8 cellular contexts compared by ENCODE assay signal in genomic region chr2:30422437-30422805, GRCh38. TPM values are rescaled to one million over a fixed set of nuclear protein-coding genes. Genes with fewer than 3 reads are reported as not detected.
DNase-seq lines count a peak whose midpoint lies in the region; ATAC-seq, FAIRE-seq and TF ChIP-seq lines count a peak whose summit lies in the region.

No MANE protein-coding gene starts in this region.

- H3K9me3 Mint-ChIP-seq in activated CD4-positive, alpha-beta T cell treated with anti-CD3 and anti-CD28 coated beads, Interleukin-2, amount 10 ng/mL, durations not matched to agents 7 days and 5 days: peaks cover 4% of the 10 kb centered on the region

- peak overlapping the region; percentile 93 for H3K27ac ChIP-seq in epithelial cell of prostate
- H3K27ac ChIP-seq in skin epidermis: peak overlapping the region in 19 of 21 experiments; percentile 29 to 90 (median 70)

- peak overlapping the region; percentile 87 for H3K27ac Mint-ChIP-seq in activated CD4-positive, alpha-beta T cell treated with anti-CD3 and anti-CD28 coated beads, Interleukin-2, amount 10 ng/mL, durations not matched to agents 7 days and 5 days

- POLR2A ChIA-PET in activated CD4-positive, alpha-beta T cell treated with anti-CD3 and anti-CD28 coated beads, Interleukin-2, amount 10 ng/mL, durations not matched to agents 7 days and 5 days (lab: Charles Lee): interaction anchor here (0.6 kb wide), 1 partner anchor 22 kb away, joined by 4 read pairs; no protein-coding TSS in a partner anchor

- DNase-seq in GM13976 (ENCODE audit: low spot score) (peak; percentile 59), epithelial cell of prostate (ENCODE audit: low read depth, low spot score) (no peak), iPS-NIHi7 (ENCODE audit: extremely low spot score) (no peak), RCC 7860 (ENCODE audit: low spot score) (no peak)
- DNase-seq in activated CD4-positive, alpha-beta T cell treated with anti-CD3 and anti-CD28 coated beads, Interleukin-2, amount 10 ng/mL, durations not matched to agents 7 days and 5 days: peak; percentile 82

- H3K4me3 ChIP-seq in skin epidermis: no peak overlapping the region

- H3K27me3 Mint-ChIP-seq in activated CD4-positive, alpha-beta T cell treated with anti-CD3 and anti-CD28 coated beads, Interleukin-2, amount 10 ng/mL, durations not matched to agents 7 days and 5 days: no peaks in the 10 kb centered on the region

- peaks cover 40% of the 10 kb centered on the region for H3K4me1 Mint-ChIP-seq in activated CD4-positive, alpha-beta T cell treated with anti-CD3 and anti-CD28 coated beads, Interleukin-2, amount 10 ng/mL, durations not matched to agents 7 days and 5 days

- TF ChIP-seq CTCF in GM13976 (IDR thresholded peaks at IDR 0.05; ENCODE audit: borderline replicate concordance, control extremely low read depth, extremely low read depth, insufficient read depth, missing control alignments): no peak

- in situ Hi-C loops in GM13976 (cut with MboI; ENCODE audit: low sequenced_read_pairs, unreplicated experiment): no loop called here

- H3K4me3 Mint-ChIP-seq in activated CD4-positive, alpha-beta T cell treated with anti-CD3 and anti-CD28 coated beads, Interleukin-2, amount 10 ng/mL, durations not matched to agents 7 days and 5 days: peak overlapping the region; percentile 28

- H3K36me3 Mint-ChIP-seq in activated CD4-positive, alpha-beta T cell treated with anti-CD3 and anti-CD28 coated beads, Interleukin-2, amount 10 ng/mL, durations not matched to agents 7 days and 5 days (ENCODE audit: low read depth): peaks cover 3% of the 10 kb centered on the region

- no peak for FAIRE-seq in RCC 7860 (lab: Jason Lieb, UNC)

- CTCF ChIA-PET in activated CD4-positive, alpha-beta T cell treated with anti-CD3 and anti-CD28 coated beads, Interleukin-2, amount 10 ng/mL, durations not matched to agents 7 days and 5 days (lab: Charles Lee): interaction anchor here (1.1 to 1.6 kb wide), 6 partner anchors 9 to 34 kb away, joined by 3 to 5 read pairs (median 4); partner anchors contain the start of gene LCLAT1

- peak; percentile 57 for ATAC-seq in HG03135 (IDR thresholded peaks at IDR 0.05; ENCODE audit: unreplicated experiment)
- ATAC-seq in HG03280 (IDR thresholded peaks at IDR 0.05; ENCODE audit: unreplicated experiment): no peak

RNA-seq across cellular contexts. Expression of gene LCLAT1, which starts 24.6 kb away (rescaled TPM):
- 10 to 100 TPM; 20.7 to 24.6 TPM for total RNA-seq in activated CD4-positive, alpha-beta T cell treated with anti-CD3 and anti-CD28 coated beads, Interleukin-2, amount 10 ng/mL, durations not matched to agents 7 days and 5 days

Comparison
In these comparisons a context has a peak if more than half of its experiments do, and no peak if none do; other contexts are left out.
1. DNase-seq: peak in GM13976 (single experiment) and activated CD4-positive, alpha-beta T cell treated with anti-CD3 and anti-CD28 coated beads, Interleukin-2, amount 10 ng/mL, durations not matched to agents 7 days and 5 days (single experiment); none in epithelial cell of prostate (single experiment), iPS-NIHi7 (single experiment) and RCC 7860 (single experiment).